Comparison of ENCODE assay signal across 17 cellular contexts in the genomic region with DNA sequence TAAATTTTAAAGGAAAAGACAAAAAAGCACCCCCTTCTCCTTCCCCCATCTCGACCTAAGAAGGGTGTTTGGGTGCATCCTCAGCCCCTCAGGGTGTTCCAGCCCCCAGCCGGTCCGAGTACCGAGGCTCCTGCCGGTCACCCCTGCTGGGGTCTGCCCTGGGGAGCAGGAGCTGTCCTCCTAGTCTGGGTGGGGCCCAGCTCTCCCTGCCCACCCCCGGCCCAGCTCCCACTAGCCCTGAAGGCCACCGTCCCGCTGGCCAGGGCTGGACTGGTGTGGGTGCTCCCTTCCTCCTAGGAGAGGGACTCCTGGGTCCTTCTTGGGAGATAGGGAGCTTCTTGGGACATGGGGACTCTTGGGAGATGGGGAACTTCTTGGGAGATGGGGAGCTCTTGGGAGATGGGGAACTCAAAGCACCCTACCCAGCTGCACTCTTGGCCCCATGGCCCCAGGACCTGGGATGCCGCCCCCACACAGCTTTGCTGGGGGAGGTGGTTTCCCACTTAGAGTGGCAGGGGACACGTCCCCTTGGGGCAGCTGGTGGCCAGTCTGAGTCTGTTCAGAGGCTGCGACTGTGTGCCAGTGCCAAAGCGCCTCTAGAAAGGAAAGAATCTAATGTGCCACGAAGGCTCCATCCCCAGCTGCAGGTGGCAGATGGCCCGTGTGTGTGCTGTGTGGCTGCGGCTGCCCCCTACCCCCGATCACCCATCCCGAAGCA.
"Had no signal": no experiment of that assay in that cellular context is flagged by ENCODE, and none has a peak within 500 bp of the region (broad histone marks: within the 10 kb centered on the region; RNA-seq: fewer than 3 reads in every experiment).

No MANE protein-coding gene starts in this region.

- DNase-seq: activated CD4-positive, alpha-beta T cell treated with anti-CD3 and anti-CD28 coated beads for 48 hours; activated CD8-positive, alpha-beta memory T cell treated with anti-CD3 and anti-CD28 coated beads, Interleukin-2, amount 50 U/mL, for 48 hours; activated CD8-positive, alpha-beta T cell treated with anti-CD3 and anti-CD28 coated beads for 36 hours; activated naive CD4-positive, alpha-beta T cell treated with anti-CD3 and anti-CD28 coated beads for 36 hours; activated naive CD8-positive, alpha-beta T cell treated with anti-CD3 and anti-CD28 coated beads, Interleukin-2, amount 50 U/mL, for 24 hours; cerebellar nuclear complex; effector CD8-positive, alpha-beta T cell; esophagus squamous epithelium; immature natural killer cell; mammary epithelial cell; naive B cell; stimulated activated naive CD8-positive, alpha-beta T cell treated with anti-CD3 and anti-CD28 coated beads, Interleukin-15, Interleukin-2, amounts not matched to agents 100 U/mL and 50 U/mL, for 24 hours; WERI-Rb-1 had no signal

- H3K4me3 ChIP-seq: esophagus squamous epithelium, neural progenitor cell, smooth muscle cell had no signal

- H3K27ac ChIP-seq: esophagus squamous epithelium, neural progenitor cell, parathyroid adenoma, WERI-Rb-1 had no signal

- ATAC-seq: activated CD8-positive, alpha-beta T cell treated with anti-CD3 and anti-CD28 coated beads for 36 hours; activated naive CD8-positive, alpha-beta T cell treated with anti-CD3 and anti-CD28 coated beads, Interleukin-2, amount 50 U/mL, for 24 hours; SK-N-SH treated with all-trans-retinoic acid at 6 μM for 48 hours; stimulated activated naive CD8-positive, alpha-beta T cell treated with anti-CD3 and anti-CD28 coated beads, Interleukin-15, Interleukin-2, amounts not matched to agents 100 U/mL and 50 U/mL, for 24 hours had no signal

- H3K9me3 ChIP-seq: esophagus squamous epithelium had no signal

- H3K4me1 ChIP-seq: parathyroid adenoma had no signal

- H3K27me3 ChIP-seq: neural progenitor cell had no signal

- H3K36me3 ChIP-seq: esophagus squamous epithelium, neural progenitor cell, WERI-Rb-1 had no signal
